9 cellular contexts compared by ENCODE assay signal in genomic region chr1:153991806-153992205, GRCh38. TPM values are rescaled to one million over a fixed set of nuclear protein-coding genes. Genes with fewer than 3 reads are reported as not detected.
DNase-seq lines count a peak whose midpoint lies in the region; ATAC-seq and TF ChIP-seq lines count a peak whose summit lies in the region.
"Had no signal": no experiment of that assay in that cellular context is flagged by ENCODE, and none has a peak within 500 bp of the region (broad histone marks: within the 10 kb centered on the region; RNA-seq: fewer than 3 reads in every experiment).

No MANE protein-coding gene starts in this region.

- no peaks in the 10 kb centered on the region for H3K9me3 ChIP-seq in sigmoid colon

- no peak for DNase-seq in T-cell
- DNase-seq in fibroblast of mammary gland (ENCODE audit: low read depth) = no peak
- DNase-seq in sigmoid colon = no peak
- DNase-seq in pons (ENCODE audit: low spot score) = no peak
- DNase-seq in GDM1 (lab: John Stamatoyannopoulos, UW) = no peak
- no peak for DNase-seq in activated CD4-positive, CD25-positive, alpha-beta regulatory T cell treated with anti-CD3 and anti-CD28 coated beads, Interleukin-2, amount 50 U/mL, for 72 hours
- DNase-seq: NCI-H526 had no signal

- H3K27ac ChIP-seq in sigmoid colon = peak overlapping the region; percentile 90 to 95 (median 92)

- CTCF ChIA-PET in T-cell (lab: Charles Lee) = interaction anchor here (0.5 to 2.3 kb wide), 3 partner anchors 14 to 143 kb away, joined by 3 to 7 read pairs (median 4); partner anchors contain the start of genes CREB3L4 (in 1 of the 2) and JTB (in 1 of the 2)

- peaks cover 42 to 45% (median 43%) of the 10 kb centered on the region in 3 donors for H3K4me1 Mint-ChIP-seq in T-cell

- TF ChIP-seq CTCF in GM12875 (IDR thresholded peaks at IDR 0.05; ENCODE audit: borderline replicate concordance, insufficient read depth, low read depth, low read length) = no peak
- no peak for TF ChIP-seq CTCF in fibroblast of mammary gland (conservative IDR thresholded peaks at IDR 0.05; ENCODE audit: control insufficient read depth, insufficient read depth, low read depth, low read length)
- TF ChIP-seq CTCF in sigmoid colon (IDR thresholded peaks at IDR 0.05) = no peak

- intact Hi-C loops in sigmoid colon (cut with DNase I) = loop anchor here (2.0 kb wide), 1 partner anchor 69 kb away; the partner anchor contains the start of gene GATAD2B

- peak overlapping the region; percentile 85 for H3K4me3 ChIP-seq in GM12875 (ENCODE audit: low read depth, low read length)
- peak overlapping the region; percentile 93 for H3K4me3 ChIP-seq in fibroblast of mammary gland (ENCODE audit: control insufficient read depth, low read depth, low read length)
- peak overlapping the region; percentile 72 to 96 (median 80) for H3K4me3 ChIP-seq in sigmoid colon

- peaks cover 0 to 3% of the 10 kb centered on the region in 2 donors for H3K27me3 Mint-ChIP-seq in T-cell

- peaks cover 0 to 38% (median 37%) of the 10 kb centered on the region in 4 donors for H3K4me1 ChIP-seq in sigmoid colon

- POLR2A ChIA-PET in T-cell (lab: Charles Lee) = interaction anchor here (0.6 to 1.6 kb wide), 10 partner anchors 13 to 498 kb away, joined by 3 to 10 read pairs (median 5); partner anchors contain the start of genes CHTOP (in 1 of the 2) and CREB3L4 (in 1 of the 2)

- TF ChIP-seq POLR2A in sigmoid colon (IDR thresholded peaks at IDR 0.05) = no peak

- peak overlapping the region; percentile 98 to 99 for H3K27ac Mint-ChIP-seq in T-cell

- H3K4me3 Mint-ChIP-seq in T-cell = peak overlapping the region; percentile 93 to 97 (median 97)

- WGBS in sigmoid colon, 2 donors = 76 to 77% methylated on average over 2 of the region's 2 CpGs

- peaks cover 11 to 47% (median 20%) of the 10 kb centered on the region in 4 donors for H3K36me3 ChIP-seq in sigmoid colon

- no peaks in the 10 kb centered on the region for H3K27me3 ChIP-seq in sigmoid colon

- no peak for TF ChIP-seq EP300 in sigmoid colon (IDR thresholded peaks at IDR 0.05)

- no peaks in the 10 kb centered on the region for H3K9me3 Mint-ChIP-seq in T-cell

- ATAC-seq in T-cell (replicated peaks in 1 of 4) = no peak
- no peak for ATAC-seq in HG02885 (IDR thresholded peaks at IDR 0.05; ENCODE audit: poor library complexity, unreplicated experiment)

- H3K36me3 Mint-ChIP-seq in T-cell = peaks cover 33% of the 10 kb centered on the region

RNA-seq across cellular contexts. Expression of gene RPS27, which starts 1.2 kb away (rescaled TPM):
- 1,000 to 10,000 TPM; 4,147 to 5,898 (median 5,716) TPM for total RNA-seq in T-cell
- 1,000 to 10,000 TPM; 1,466 to 4,347 (median 3,611) TPM for total RNA-seq in sigmoid colon
- polyA plus RNA-seq in sigmoid colon = over 10,000 TPM; 12,408 to 20,490 (median 12,874) TPM

RNA-seq across cellular contexts. Expression of gene RAB13, which starts 5.7 kb away (rescaled TPM):
- total RNA-seq in T-cell = 1 to 10 TPM in 4 of 5 donors, under 1 TPM in 1; 0.91 to 3.6 (median 2.6) TPM
- 10 to 100 TPM; 34.1 to 72.8 (median 40.7) TPM for total RNA-seq in sigmoid colon
- 100 to 1,000 TPM; 117 to 275 (median 261) TPM for polyA plus RNA-seq in sigmoid colon

RNA-seq across cellular contexts. Expression of gene JTB, which starts 14.3 kb away (rescaled TPM):
- total RNA-seq in T-cell (100 to 1,000 TPM in 3 of 5 donors, 10 to 100 TPM in 2; 90.4 to 137 (median 129) TPM), sigmoid colon (100 to 1,000 TPM; 171 to 293 (median 219) TPM)
- 100 to 1,000 TPM; 220 to 324 (median 286) TPM for polyA plus RNA-seq in sigmoid colon

RNA-seq across cellular contexts. Expression of gene CREB3L4, which starts 24.1 kb away (rescaled TPM):
- total RNA-seq in T-cell = 1 to 10 TPM; 3.3 to 9.0 (median 6.3) TPM
- total RNA-seq in sigmoid colon = 10 to 100 TPM in 2 of 4 donors, 1 to 10 TPM in 2; 7.9 to 13.8 (median 10.2) TPM
- 10 to 100 TPM in 2 of 3 donors, 1 to 10 TPM in 1; 7.9 to 18.0 (median 16.8) TPM for polyA plus RNA-seq in sigmoid colon

RNA-seq across cellular contexts. Expression of gene SLC39A1, which starts 28.5 kb away (rescaled TPM):
- total RNA-seq in T-cell (10 to 100 TPM; 15.1 to 22.0 (median 16.4) TPM), sigmoid colon (10 to 100 TPM; 50.7 to 80.3 (median 76.1) TPM)
- polyA plus RNA-seq in sigmoid colon = 10 to 100 TPM; 25.7 to 97.5 (median 28.8) TPM

Comparison
In these comparisons a context has a peak if more than half of its experiments do, and no peak if none do; other contexts are left out.
1. RNA of gene RAB13, which starts 5.7 kb away (total RNA-seq): 34.1 to 72.8 TPM in sigmoid colon; 0.91 to 3.6 TPM in T-cell; every median in the first group is over 4 times any median in the second.
2. Peak in every context shown above with its lines, with median percentiles within 50 percentile points of each other: H3K4me3 ChIP-seq.